Comparison of ENCODE assay signal across 8 cellular contexts in the genomic region with DNA sequence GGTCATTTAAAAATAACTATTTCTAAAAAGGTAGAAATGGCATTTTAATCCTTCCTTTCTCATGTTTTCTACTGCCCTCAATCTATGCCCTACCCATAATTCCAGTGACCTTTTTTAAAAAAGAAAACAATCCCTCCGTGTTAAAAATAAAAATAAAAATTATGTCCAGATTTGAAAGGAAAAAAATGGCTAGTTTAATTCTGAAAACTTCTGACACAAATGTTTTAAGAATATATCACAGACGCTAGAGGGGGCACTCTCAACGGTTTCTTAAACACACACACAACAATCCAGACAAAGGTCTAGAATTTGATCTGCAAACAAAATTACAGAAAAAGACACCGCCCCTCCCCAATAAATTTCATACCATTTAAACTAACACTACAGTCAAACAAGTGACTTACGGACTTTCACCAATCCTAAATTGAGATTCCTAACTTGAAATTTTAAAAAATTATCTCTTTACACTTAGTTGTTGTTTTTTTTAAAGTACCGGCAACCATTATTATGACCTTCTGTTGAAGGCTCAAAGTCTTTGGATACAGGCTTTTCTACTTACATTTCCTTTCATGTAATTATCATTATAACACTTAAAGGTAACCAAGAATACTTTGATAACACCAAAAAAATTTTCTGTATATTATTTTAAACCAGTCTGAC. TPM values are rescaled to one million over a fixed set of nuclear protein-coding genes. Genes with fewer than 3 reads are reported as not detected.
DNase-seq lines count a peak whose midpoint lies in the region; ATAC-seq and TF ChIP-seq lines count a peak whose summit lies in the region.

No MANE protein-coding gene starts in this region.

- no peak for TF ChIP-seq POLR2A in stomach (IDR thresholded peaks at IDR 0.05)

- intact Hi-C loops in activated B cell treated with CpG ODN at 0.5 μM for 24 hours (cut with micrococcal nuclease) (loop anchor here (1.0 to 5.0 kb wide), 5 partner anchors 37 to 1313 kb away; a partner anchor contains a TSS), stomach (cut with DNase I; ENCODE audit: low total_unique reads) (no loop called here)

- no peak overlapping the region for H2AFZ ChIP-seq in MM.1S (ENCODE audit: low read length)

- no peak overlapping the region for H3K4me3 Mint-ChIP-seq in activated T-cell treated with anti-CD3 and anti-CD28 coated beads, Interleukin-2, amount 50 U/mL, for 72 hours
- no peak overlapping the region for H3K4me3 Mint-ChIP-seq in activated B cell treated with CpG ODN at 0.5 μM for 24 hours

- no peak for TF ChIP-seq EP300 in stomach (IDR thresholded peaks at IDR 0.05)

- no peaks in the 10 kb centered on the region for H3F3A ChIP-seq in MM.1S (ENCODE audit: insufficient read depth, low read length)

- H3K9me3 Mint-ChIP-seq in activated T-cell treated with anti-CD3 and anti-CD28 coated beads, Interleukin-2, amount 50 U/mL, for 72 hours = peaks cover 0 to 2% of the 10 kb centered on the region in 2 donors
- no peaks in the 10 kb centered on the region for H3K9me3 Mint-ChIP-seq in activated B cell treated with CpG ODN at 0.5 μM for 24 hours

- CTCF ChIA-PET in activated B cell treated with CpG ODN at 0.5 μM for 24 hours (lab: Charles Lee) = interaction anchor here (1.0 to 4.4 kb wide), 7 partner anchors 9 to 1312 kb away, joined by 3 to 81 read pairs (median 10); no protein-coding TSS in a partner anchor

- H3K36me3 ChIP-seq in MM.1S (replicated peaks; ENCODE audit: insufficient read depth, low read length) = no peaks in the 10 kb centered on the region
- peaks cover 17% of the 10 kb centered on the region; the same call in 1 of the 2 replicates for H3K36me3 ChIP-seq in iPS-20b (ENCODE audit: insufficient read depth, low read depth, low read length)
- H3K36me3 ChIP-seq in stomach = peaks cover 0 to 4% (median 2%) of the 10 kb centered on the region in 4 donors

- TF ChIP-seq CTCF in MM.1S (IDR thresholded peaks at IDR 0.05; ENCODE audit: low read length) (peak; percentile 56), activated B cell treated with CpG ODN at 0.5 μM for 24 hours (IDR thresholded peaks at IDR 0.05) (no peak), stomach (IDR thresholded peaks at IDR 0.05) (peak in 5 of 7 experiments; percentile 14 to 42 (median 39))

- ATAC-seq in activated T-cell treated with anti-CD3 and anti-CD28 coated beads, Interleukin-2, amount 50 U/mL, for 72 hours (replicated peaks in 1 of 2) = no peak
- ATAC-seq in activated B cell treated with CpG ODN at 0.5 μM for 24 hours (ENCODE audit: low read depth) = no peak
- no peak for ATAC-seq in HG03520 (IDR thresholded peaks at IDR 0.05; ENCODE audit: unreplicated experiment)
- no peak for ATAC-seq in stimulated activated naive CD8-positive, alpha-beta T cell treated with anti-CD3 and anti-CD28 coated beads, Interleukin-15, Interleukin-2, amounts not matched to agents 100 U/mL and 50 U/mL, for 24 hours

- H3K27ac ChIP-seq in MM.1S (ENCODE audit: low read length) = no peak overlapping the region
- no peak overlapping the region for H3K27ac ChIP-seq in iPS-20b (ENCODE audit: low read length)
- peak overlapping the region in 4 of 5 donors; percentile 21 to 55 (median 50) for H3K27ac ChIP-seq in stomach

- no peaks in the 10 kb centered on the region for H3K27me3 Mint-ChIP-seq in activated T-cell treated with anti-CD3 and anti-CD28 coated beads, Interleukin-2, amount 50 U/mL, for 72 hours (ENCODE audit: low read depth)
- H3K27me3 Mint-ChIP-seq in activated B cell treated with CpG ODN at 0.5 μM for 24 hours = no peaks in the 10 kb centered on the region

- H3K79me2 ChIP-seq in MM.1S (ENCODE audit: low read length) = peaks cover 89% of the 10 kb centered on the region

- H3K4me2 ChIP-seq in MM.1S (ENCODE audit: low read depth, low read length) = no peak overlapping the region

- H3K36me3 Mint-ChIP-seq in activated T-cell treated with anti-CD3 and anti-CD28 coated beads, Interleukin-2, amount 50 U/mL, for 72 hours (ENCODE audit: insufficient read depth in 2 of 2) = peaks cover 2 to 9% of the 10 kb centered on the region in 2 donors
- H3K36me3 Mint-ChIP-seq in activated B cell treated with CpG ODN at 0.5 μM for 24 hours (ENCODE audit: low read depth) = peaks cover 24% of the 10 kb centered on the region

- DNase-seq in activated T-cell treated with anti-CD3 and anti-CD28 coated beads, Interleukin-2, amount 50 U/mL, for 72 hours = peak in 1 of 2 donors; percentile 14
- DNase-seq in activated T-cell treated with anti-CD3 and anti-CD28 coated beads, Interleukin-2, amount 50 U/mL, for 48 hours = no peak
- DNase-seq in MM.1S = peak; percentile 59
- DNase-seq in activated B cell treated with CpG ODN at 0.5 μM for 24 hours = no peak
- no peak for DNase-seq in stomach
- no peak for DNase-seq in stimulated activated naive CD8-positive, alpha-beta T cell treated with anti-CD3 and anti-CD28 coated beads, Interleukin-15, Interleukin-2, amounts not matched to agents 100 U/mL and 50 U/mL, for 24 hours

- 21 to 29% (median 27%) methylated on average over 6 of the region's 6 CpGs for WGBS in stomach, 5 donors

- H3K4me1 ChIP-seq in MM.1S (ENCODE audit: low read length) (peaks cover 5% of the 10 kb centered on the region; the same call in 1 of the 2 replicates), iPS-20b (ENCODE audit: insufficient read depth, low read length) (peaks cover 5% of the 10 kb centered on the region; the same call in 1 of the 2 replicates), stomach (peaks cover 17 to 83% (median 45%) of the 10 kb centered on the region in 4 donors)

- H3K4me1 Mint-ChIP-seq in activated T-cell treated with anti-CD3 and anti-CD28 coated beads, Interleukin-2, amount 50 U/mL, for 72 hours (ENCODE audit: low read depth) = peaks cover 36% of the 10 kb centered on the region
- H3K4me1 Mint-ChIP-seq in activated B cell treated with CpG ODN at 0.5 μM for 24 hours = peaks cover 25% of the 10 kb centered on the region

- POLR2A ChIA-PET in activated B cell treated with CpG ODN at 0.5 μM for 24 hours (lab: Charles Lee) = no interaction called here

- peaks cover 15% of the 10 kb centered on the region; the same call in 1 of the 2 replicates for H4K20me1 ChIP-seq in MM.1S (ENCODE audit: insufficient read depth, low read length)

- peak overlapping the region; percentile 91 for H3K27ac Mint-ChIP-seq in activated T-cell treated with anti-CD3 and anti-CD28 coated beads, Interleukin-2, amount 50 U/mL, for 72 hours
- H3K27ac Mint-ChIP-seq in activated B cell treated with CpG ODN at 0.5 μM for 24 hours = peak overlapping the region; percentile 12

- H3K9me2 ChIP-seq in MM.1S (replicated peaks; ENCODE audit: insufficient read depth, low read length) = no peaks in the 10 kb centered on the region

- H3K27me3 ChIP-seq in MM.1S (replicated peaks; ENCODE audit: insufficient read depth, low read length) (no peaks in the 10 kb centered on the region), iPS-20b (ENCODE audit: insufficient read depth, low read length) (no peaks in the 10 kb centered on the region), stomach (no peaks in the 10 kb centered on the region)

- no peak overlapping the region for H3K9ac ChIP-seq in MM.1S (ENCODE audit: low read length)
- peak overlapping the region; percentile 59; the same call in 1 of the 2 replicates for H3K9ac ChIP-seq in iPS-20b (ENCODE audit: low read depth, low read length)

- H3K9me3 ChIP-seq in MM.1S (replicated peaks; ENCODE audit: insufficient read depth, low read length) (no peaks in the 10 kb centered on the region), iPS-20b (ENCODE audit: insufficient read depth, low read depth, low read length) (no peaks in the 10 kb centered on the region), stomach (no peaks in the 10 kb centered on the region)

- H3K4me3 ChIP-seq in MM.1S (ENCODE audit: low read length) (no peak overlapping the region), iPS-20b (ENCODE audit: low read length) (no peak overlapping the region), stomach (no peak overlapping the region)

RNA-seq across cellular contexts. Expression of a gene that starts 38.2 kb away (rescaled TPM):
- 10 to 100 TPM; 60.7 to 66.0 TPM for total RNA-seq in activated T-cell treated with anti-CD3 and anti-CD28 coated beads, Interleukin-2, amount 50 U/mL, for 72 hours
- total RNA-seq in activated B cell treated with CpG ODN at 0.5 μM for 24 hours = 92.4 and 105 TPM in 2 replicates
- total RNA-seq in stomach = 100 to 1,000 TPM in 3 of 5 donors, 10 to 100 TPM in 2; 74.5 to 196 (median 100) TPM
- polyA plus RNA-seq in stomach = 10 to 100 TPM; 24.7 to 53.0 (median 42.3) TPM

Comparison
In these comparisons a context has a peak if more than half of its experiments do, and no peak if none do; other contexts are left out.
1. H3K27ac ChIP-seq: peak in stomach (4 of 5); none in MM.1S (single experiment) and iPS-20b (single experiment).